In the genomic region with DNA sequence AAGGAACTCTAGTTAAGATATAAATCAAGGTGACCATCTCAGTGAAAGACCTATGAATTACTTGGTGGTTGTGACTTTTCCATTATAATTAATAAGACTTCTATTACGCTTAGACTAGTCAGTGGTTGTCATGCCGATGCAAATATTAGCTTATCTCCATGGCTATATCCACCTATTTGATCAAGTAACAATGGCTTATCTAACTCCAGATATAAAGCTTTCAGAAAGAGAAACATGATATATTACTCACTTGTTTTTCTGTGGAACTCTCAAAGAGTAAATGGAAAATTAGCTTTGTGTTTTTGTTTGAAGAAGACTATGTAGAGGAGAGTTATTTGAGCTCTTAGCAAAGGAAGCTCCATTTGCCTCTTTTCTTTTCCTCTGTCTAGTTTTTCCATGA, we compare ENCODE assay signal across 22 cellular contexts.
"Had no signal": no experiment of that assay in that cellular context is flagged by ENCODE, and none has a peak within 500 bp of the region (broad histone marks: within the 10 kb centered on the region; RNA-seq: fewer than 3 reads in every experiment).

No MANE protein-coding gene starts in this region.

- H3K27me3 ChIP-seq: dorsolateral prefrontal cortex, esophagus muscularis mucosa, foreskin keratinocyte, heart left ventricle, left lung, sigmoid colon, upper lobe of left lung had no signal

- H3K4me3 ChIP-seq: dorsolateral prefrontal cortex, esophagus muscularis mucosa, heart left ventricle, left lung, mucosa of descending colon, sigmoid colon, upper lobe of left lung had no signal

- H3K4me1 ChIP-seq: foreskin keratinocyte, left lung, upper lobe of left lung had no signal

- DNase-seq: activated CD4-positive, alpha-beta T cell treated with anti-CD3 and anti-CD28 coated beads, Interleukin-2, amount 50 U/mL, for 48 hours; activated CD8-positive, alpha-beta memory T cell treated with anti-CD3 and anti-CD28 coated beads, Interleukin-2, amount 10 ng/mL, durations not matched to agents 7 days and 5 days; activated effector memory CD4-positive, alpha-beta T cell treated with Interleukin-2 at 50 U/mL for 16 hours; activated T-cell treated with anti-CD3 and anti-CD28 coated beads, Interleukin-2, amount 50 U/mL, for 24 hours; cerebellar nuclear complex; dorsolateral prefrontal cortex; foreskin keratinocyte; heart left ventricle; islet precursor cell; left lung; mucosa of descending colon; naive thymus-derived CD8-positive, alpha-beta T cell; occipital lobe; sigmoid colon; stimulated activated CD4-positive, alpha-beta T cell treated with anti-CD3 and anti-CD28 coated beads, Interleukin-2, amount 100 ng/mL, for 24 hours; stimulated activated naive B cell treated with anti-CD40 and anti-IgM and Interleukin-4, amounts not matched to agents 10 μg/mL and 1 μg/mL and 100 μg/mL, for 72 hours; substantia nigra; T-helper 2 cell; upper lobe of left lung had no signal

- H3K36me3 ChIP-seq: esophagus muscularis mucosa, heart left ventricle, left lung, sigmoid colon, upper lobe of left lung had no signal

- H3K27ac ChIP-seq: dorsolateral prefrontal cortex, esophagus muscularis mucosa, foreskin keratinocyte, heart left ventricle, left lung, sigmoid colon, upper lobe of left lung had no signal

- ATAC-seq: activated CD4-positive, CD25-positive, alpha-beta regulatory T cell treated with anti-CD3 and anti-CD28 coated beads, Interleukin-2, amount 50 U/mL, for 24 hours; activated CD8-positive, alpha-beta memory T cell treated with anti-CD3 and anti-CD28 coated beads, Interleukin-2, amount 10 ng/mL, durations not matched to agents 7 days and 5 days; foreskin keratinocyte; heart left ventricle; left lung; mucosa of descending colon; naive thymus-derived CD8-positive, alpha-beta T cell; stimulated activated naive B cell treated with anti-CD40 and anti-IgM and Interleukin-4, amounts not matched to agents 10 μg/mL and 1 μg/mL and 100 μg/mL, for 72 hours had no signal

- H3K9me3 ChIP-seq: left lung, mucosa of descending colon, sigmoid colon, upper lobe of left lung had no signal

- FAIRE-seq: endometrium had no signal
